Comparison of ENCODE assay signal across 9 cellular contexts in genomic region chr15:85430406-85431204, GRCh38. TPM values are rescaled to one million over a fixed set of nuclear protein-coding genes. Genes with fewer than 3 reads are reported as not detected.
DNase-seq lines count a peak whose midpoint lies in the region; ATAC-seq lines count a peak whose summit lies in the region.
"Had no signal": no experiment of that assay in that cellular context is flagged by ENCODE, and none has a peak within 500 bp of the region (broad histone marks: within the 10 kb centered on the region; RNA-seq: fewer than 3 reads in every experiment).

No MANE protein-coding gene starts in this region.

- ATAC-seq in activated CD8-positive, alpha-beta memory T cell treated with anti-CD3 and anti-CD28 coated beads, Interleukin-2, amount 10 ng/mL, durations not matched to agents 7 days and 5 days: peak; percentile 90
- ATAC-seq in GM21529 (IDR thresholded peaks at IDR 0.05; ENCODE audit: unreplicated experiment) (peak; percentile 99), HG03196 (IDR thresholded peaks at IDR 0.05; ENCODE audit: unreplicated experiment) (peak; percentile 95)

- peaks cover 44% of the 10 kb centered on the region for H3K79me2 ChIP-seq in mesendoderm (ENCODE audit: control insufficient read depth, insufficient read depth, low read length)

- no peaks in the 10 kb centered on the region for H3K36me3 ChIP-seq in mesendoderm (ENCODE audit: control insufficient read depth, insufficient read depth, low read length)

- no peak overlapping the region for H2BK120ac ChIP-seq in mesendoderm (ENCODE audit: low read depth, low read length)

- peaks cover 22% of the 10 kb centered on the region for H3K4me1 Mint-ChIP-seq in activated CD8-positive, alpha-beta memory T cell treated with anti-CD3 and anti-CD28 coated beads, Interleukin-2, amount 10 ng/mL, durations not matched to agents 7 days and 5 days

- H3K27me3 ChIP-seq in mesendoderm (ENCODE audit: insufficient read depth, low read length, poor library complexity): no peaks in the 10 kb centered on the region

- no peak overlapping the region for H3K4me3 ChIP-seq in mesendoderm (ENCODE audit: low read length)

- no peak overlapping the region for H3K4me2 ChIP-seq in mesendoderm (ENCODE audit: low read length)

- no peak overlapping the region for H3K27ac Mint-ChIP-seq in activated CD8-positive, alpha-beta memory T cell treated with anti-CD3 and anti-CD28 coated beads, Interleukin-2, amount 10 ng/mL, durations not matched to agents 7 days and 5 days

- H3K27ac ChIP-seq in mesendoderm (ENCODE audit: low read depth, low read length): no peak overlapping the region

- H4K5ac ChIP-seq in mesendoderm (ENCODE audit: low read length): no peak overlapping the region

- no peak overlapping the region for H4K8ac ChIP-seq in mesendoderm (ENCODE audit: low read depth, low read length)

- no peak overlapping the region for H3K18ac ChIP-seq in mesendoderm (ENCODE audit: low read length)

- peaks cover 10% of the 10 kb centered on the region for H3K79me1 ChIP-seq in mesendoderm (ENCODE audit: low read length)

- no peak overlapping the region for H3K23ac ChIP-seq in mesendoderm (ENCODE audit: low read length)

- H3K4me3 Mint-ChIP-seq in activated CD8-positive, alpha-beta memory T cell treated with anti-CD3 and anti-CD28 coated beads, Interleukin-2, amount 10 ng/mL, durations not matched to agents 7 days and 5 days: no peak overlapping the region

- H3K36me3 Mint-ChIP-seq in activated CD8-positive, alpha-beta memory T cell treated with anti-CD3 and anti-CD28 coated beads, Interleukin-2, amount 10 ng/mL, durations not matched to agents 7 days and 5 days: peaks cover 12% of the 10 kb centered on the region

- H3K4ac ChIP-seq in mesendoderm (ENCODE audit: low read depth, low read length): no peak overlapping the region

- no peak overlapping the region for H2BK5ac ChIP-seq in mesendoderm (ENCODE audit: low read length)

- no CpG with 5 or more reads among the region's 6 CpGs for WGBS in mesendoderm (ENCODE audit: extremely low coverage, insufficient coverage, low lambda C conversion rate)

- H2AK5ac ChIP-seq in mesendoderm (ENCODE audit: low read length): no peak overlapping the region

- no peak overlapping the region for H3K9ac ChIP-seq in mesendoderm (ENCODE audit: low read length)

- peaks cover 2% of the 10 kb centered on the region for H3K9me3 Mint-ChIP-seq in activated CD8-positive, alpha-beta memory T cell treated with anti-CD3 and anti-CD28 coated beads, Interleukin-2, amount 10 ng/mL, durations not matched to agents 7 days and 5 days (ENCODE audit: low read depth)

- peaks cover 5% of the 10 kb centered on the region for H3K4me1 ChIP-seq in mesendoderm (ENCODE audit: control insufficient read depth, low read depth, low read length)

- H3K27me3 Mint-ChIP-seq in activated CD8-positive, alpha-beta memory T cell treated with anti-CD3 and anti-CD28 coated beads, Interleukin-2, amount 10 ng/mL, durations not matched to agents 7 days and 5 days: no peaks in the 10 kb centered on the region

- H3K56ac ChIP-seq in mesendoderm (ENCODE audit: low read length): no peak overlapping the region

- CTCF ChIA-PET in activated CD8-positive, alpha-beta memory T cell treated with anti-CD3 and anti-CD28 coated beads, Interleukin-2, amount 10 ng/mL, durations not matched to agents 7 days and 5 days (lab: Charles Lee): interaction anchor here (0.9 to 1.5 kb wide), 5 partner anchors 9 to 128 kb away, joined by 3 to 5 read pairs (median 3); no protein-coding TSS in a partner anchor

- H2BK15ac ChIP-seq in mesendoderm (replicated peaks; ENCODE audit: low read depth): no peak overlapping the region

- no peak for DNase-seq in activated CD8-positive, alpha-beta memory T cell treated with anti-CD3 and anti-CD28 coated beads, Interleukin-2, amount 10 ng/mL, durations not matched to agents 7 days and 5 days
- no peak for DNase-seq in activated CD8-positive, alpha-beta memory T cell treated with anti-CD3 and anti-CD28 coated beads for 24 hours
- DNase-seq in mesendoderm: peak; percentile 56
- DNase-seq in NCI-H2081 (lab: John Stamatoyannopoulos, UW): no peak
- no peak for DNase-seq in dedifferentiated amniotic fluid mesenchymal stem cell (ENCODE audit: extremely low spot score)
- DNase-seq in NAMALWA (ENCODE audit: low spot score): no peak
- DNase-seq: occipital lobe had no signal

RNA-seq across cellular contexts. Expression of gene AKAP13, which starts 50.2 kb away (rescaled TPM):
- total RNA-seq in activated CD8-positive, alpha-beta memory T cell treated with anti-CD3 and anti-CD28 coated beads, Interleukin-2, amount 10 ng/mL, durations not matched to agents 7 days and 5 days: 100 to 1,000 TPM; 150 to 172 TPM
- polyA plus RNA-seq in mesendoderm (2013, experiment 1 of 2): 23.0 TPM
- polyA plus RNA-seq in mesendoderm (2013, experiment 2 of 2): 24.9 TPM
